Comparison of ENCODE assay signal across 23 cellular contexts in the genomic region with DNA sequence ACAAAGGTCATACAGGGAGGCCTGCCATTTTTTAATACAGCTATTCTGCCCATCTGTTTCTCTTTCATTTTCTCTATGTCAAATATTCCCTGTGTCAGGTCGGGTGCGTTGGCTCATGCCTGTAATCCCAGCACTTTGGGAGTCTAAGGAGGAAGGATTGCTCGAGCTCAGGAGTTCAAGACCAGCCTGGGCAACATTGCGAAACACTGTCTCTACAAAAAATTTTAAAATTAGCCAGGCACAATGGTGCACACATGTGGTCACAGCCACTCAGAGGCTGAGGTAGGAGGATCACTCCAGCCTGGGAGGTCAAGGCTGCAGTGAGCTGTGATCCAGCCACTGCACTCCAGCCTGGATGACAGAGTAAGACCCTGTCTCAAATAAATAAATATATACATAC. TPM values are rescaled to one million over a fixed set of nuclear protein-coding genes. Genes with fewer than 3 reads are reported as not detected.
"Had no signal": no experiment of that assay in that cellular context is flagged by ENCODE, and none has a peak within 500 bp of the region (broad histone marks: within the 10 kb centered on the region; RNA-seq: fewer than 3 reads in every experiment).

No MANE protein-coding gene starts in this region.

- DNase-seq: KBM-7, NCI-H1092, NCI-H1105 treated with DMSO at 0.1 percent for 48 hours, NCI-H1417 treated with DMSO at 0.1 percent for 48 hours, NCI-H146, NCI-H1694 treated with DMSO at 0.1 percent for 48 hours, NCI-H1930, NCI-H2081, NCI-H2107, NCI-H2227 treated with DMSO at 0.1 percent for 48 hours, NCI-H524, NCI-H526 treated with DMSO at 0.1 percent for 48 hours, NCI-H748 treated with DMSO at 0.1 percent for 48 hours, SHP77, SK-N-SH, SW 1271 had no signal

- H3K4me2 ChIP-seq: SK-N-SH had no signal

- FAIRE-seq: HTR-8/SVneo had no signal

- H3K9me3 ChIP-seq: SK-N-SH had no signal

- H3K9ac ChIP-seq: SK-N-SH had no signal

- H3K27ac ChIP-seq: HL-60, RWPE1 had no signal

RNA-seq across cellular contexts. Expression of a gene that starts 34.7 kb away (rescaled TPM):
- total RNA-seq: LHCN-M2, MCF 10A, SK-MEL-5 had no signal

RNA-seq across cellular contexts. Expression of a gene that starts 57.9 kb away (rescaled TPM):
- total RNA-seq: LHCN-M2, MCF 10A, NCI-H460, SK-MEL-5 had no signal
- polyA plus RNA-seq: SK-N-SH had no signal
